Comparison of ENCODE assay signal across 1 cellular context in the genomic region with DNA sequence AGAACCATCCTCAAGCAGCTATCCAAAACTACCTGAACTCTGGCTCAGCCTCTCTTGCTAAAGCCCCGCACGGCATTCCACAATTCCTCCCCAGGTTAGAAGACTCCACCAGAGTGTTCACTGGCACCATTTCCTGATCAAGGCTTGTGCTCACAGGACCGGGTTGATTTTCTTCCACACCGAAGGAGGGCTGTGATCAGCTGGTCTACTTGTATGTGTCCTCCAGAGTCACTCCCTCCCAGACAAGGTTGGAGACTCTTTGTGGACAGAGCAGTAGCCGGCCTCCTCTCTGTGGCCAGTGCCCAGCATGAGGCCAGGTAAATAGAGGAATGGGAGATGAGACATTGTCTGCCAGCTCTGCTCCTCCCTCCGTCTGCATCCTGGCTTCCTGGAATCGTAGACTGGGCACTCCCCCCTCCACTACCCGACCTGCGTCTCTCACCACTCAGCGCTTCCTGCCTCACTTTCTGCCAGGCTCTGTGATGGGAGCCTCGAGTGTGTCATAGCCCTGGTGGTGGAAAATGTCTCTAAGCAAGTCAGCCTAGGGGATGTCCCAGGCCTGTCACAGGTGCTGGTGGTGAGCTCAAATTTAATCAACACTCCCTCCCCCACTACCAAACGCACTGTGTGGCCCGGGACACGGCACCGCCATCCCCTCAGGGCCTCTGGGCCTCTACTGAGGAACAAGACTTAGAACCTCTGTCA.
TF ChIP-seq lines count a peak whose summit lies in the region.

No MANE protein-coding gene starts in this region.

TF ChIP-seq in SK-N-SH treated with all-trans-retinoic acid at 6 μM for 48 hours, 23 proteins besides CTCF, POLR2A, EP300 and RAD21 (continued from another document):
- TF ChIP-seq, protein P1, sequence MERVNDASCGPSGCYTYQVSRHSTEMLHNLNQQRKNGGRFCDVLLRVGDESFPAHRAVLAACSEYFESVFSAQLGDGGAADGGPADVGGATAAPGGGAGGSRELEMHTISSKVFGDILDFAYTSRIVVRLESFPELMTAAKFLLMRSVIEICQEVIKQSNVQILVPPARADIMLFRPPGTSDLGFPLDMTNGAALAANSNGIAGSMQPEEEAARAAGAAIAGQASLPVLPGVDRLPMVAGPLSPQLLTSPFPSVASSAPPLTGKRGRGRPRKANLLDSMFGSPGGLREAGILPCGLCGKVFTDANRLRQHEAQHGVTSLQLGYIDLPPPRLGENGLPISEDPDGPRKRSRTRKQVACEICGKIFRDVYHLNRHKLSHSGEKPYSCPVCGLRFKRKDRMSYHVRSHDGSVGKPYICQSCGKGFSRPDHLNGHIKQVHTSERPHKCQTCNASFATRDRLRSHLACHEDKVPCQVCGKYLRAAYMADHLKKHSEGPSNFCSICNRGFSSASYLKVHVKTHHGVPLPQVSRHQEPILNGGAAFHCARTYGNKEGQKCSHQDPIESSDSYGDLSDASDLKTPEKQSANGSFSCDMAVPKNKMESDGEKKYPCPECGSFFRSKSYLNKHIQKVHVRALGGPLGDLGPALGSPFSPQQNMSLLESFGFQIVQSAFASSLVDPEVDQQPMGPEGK (CRISPR knock-in tag; IDR thresholded peaks at IDR 0.05; ENCODE audit: borderline replicate concordance): no peak
- TF ChIP-seq TOX (CRISPR knock-in tag; IDR thresholded peaks at IDR 0.05; ENCODE audit: borderline replicate concordance): no peak
- no peak for TF ChIP-seq ZNF70 (CRISPR knock-in tag; IDR thresholded peaks at IDR 0.05)
- TF ChIP-seq, protein P2, sequence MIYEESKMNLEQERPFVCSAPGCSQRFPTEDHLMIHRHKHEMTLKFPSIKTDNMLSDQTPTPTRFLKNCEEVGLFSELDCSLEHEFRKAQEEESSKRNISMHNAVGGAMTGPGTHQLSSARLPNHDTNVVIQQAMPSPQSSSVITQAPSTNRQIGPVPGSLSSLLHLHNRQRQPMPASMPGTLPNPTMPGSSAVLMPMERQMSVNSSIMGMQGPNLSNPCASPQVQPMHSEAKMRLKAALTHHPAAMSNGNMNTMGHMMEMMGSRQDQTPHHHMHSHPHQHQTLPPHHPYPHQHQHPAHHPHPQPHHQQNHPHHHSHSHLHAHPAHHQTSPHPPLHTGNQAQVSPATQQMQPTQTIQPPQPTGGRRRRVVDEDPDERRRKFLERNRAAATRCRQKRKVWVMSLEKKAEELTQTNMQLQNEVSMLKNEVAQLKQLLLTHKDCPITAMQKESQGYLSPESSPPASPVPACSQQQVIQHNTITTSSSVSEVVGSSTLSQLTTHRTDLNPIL (CRISPR knock-in tag; IDR thresholded peaks at IDR 0.05; ENCODE audit: low read depth): no peak
